8 cellular contexts compared by ENCODE assay signal in the genomic region with DNA sequence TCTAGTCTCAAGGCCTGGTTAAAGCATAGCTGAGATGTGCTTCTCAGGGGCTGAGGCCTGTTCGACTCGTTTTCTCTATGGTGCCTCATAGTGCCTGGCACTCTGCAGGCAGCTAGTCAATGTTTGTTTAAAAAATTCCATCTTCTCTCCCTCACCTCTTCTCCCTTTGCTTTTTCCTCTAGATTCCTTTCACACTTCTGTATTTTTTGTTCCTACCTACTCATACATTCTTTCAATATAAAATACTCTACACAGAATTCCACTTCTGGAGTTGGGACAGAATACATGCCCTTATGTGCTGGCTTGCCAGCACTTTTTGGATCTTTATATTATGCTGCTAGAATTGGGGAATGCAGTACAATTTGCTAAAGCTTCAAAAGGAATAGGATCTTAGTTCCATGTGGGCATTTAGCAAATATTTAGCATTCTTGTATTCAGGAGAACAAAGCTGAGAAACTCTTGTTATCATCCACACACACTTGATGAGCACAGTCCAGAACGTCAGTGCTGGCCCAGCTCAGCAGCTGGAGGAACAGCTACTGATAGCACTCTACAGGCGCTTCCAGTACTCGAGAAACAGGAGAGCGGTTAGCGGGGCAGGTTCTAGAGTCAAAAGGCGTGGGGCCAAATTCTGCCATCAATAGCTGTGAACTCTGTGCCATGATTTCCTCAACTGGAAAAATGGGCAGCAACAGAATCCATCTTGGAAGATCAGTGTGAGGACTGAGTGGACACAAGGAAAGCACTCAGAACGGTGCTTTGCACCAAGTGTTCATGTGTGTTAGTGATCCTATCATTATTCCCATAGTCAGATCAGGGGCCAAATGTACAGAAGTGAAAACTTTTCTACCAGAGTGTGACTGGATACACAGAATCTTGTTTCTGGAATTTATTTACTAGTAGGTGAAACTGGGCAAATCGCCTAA. TPM values are rescaled to one million over a fixed set of nuclear protein-coding genes. Genes with fewer than 3 reads are reported as not detected.
DNase-seq lines count a peak whose midpoint lies in the region; ATAC-seq lines count a peak whose summit lies in the region.

No MANE protein-coding gene starts in this region.

- H3K4me3 ChIP-seq in HUES48 (ENCODE audit: low read depth, low read length) (no peak overlapping the region), H7 (ENCODE audit: insufficient read depth, low read depth, low read length) (no peak overlapping the region)

- H3K27ac ChIP-seq in HUES48 (ENCODE audit: low read depth, low read length) = peak overlapping the region; percentile 77

- intact Hi-C loops in left ventricle myocardium superior (cut with micrococcal nuclease) = no loop called here

- H3K36me3 Mint-ChIP-seq in activated naive CD8-positive, alpha-beta T cell = peaks cover 12% of the 10 kb centered on the region

- ATAC-seq in left ventricle myocardium superior (peak; percentile 10), GM18868 (IDR thresholded peaks at IDR 0.05; ENCODE audit: unreplicated experiment) (no peak), HG03565 (IDR thresholded peaks at IDR 0.05; ENCODE audit: unreplicated experiment) (no peak), HG02885 (IDR thresholded peaks at IDR 0.05; ENCODE audit: poor library complexity, unreplicated experiment) (no peak)
- ATAC-seq in stimulated activated naive CD8-positive, alpha-beta T cell treated with anti-CD3 and anti-CD28 coated beads, Interleukin-15, amount 100 ng/mL, for 72 hours = no peak

- no peaks in the 10 kb centered on the region for H3K9me3 Mint-ChIP-seq in activated naive CD8-positive, alpha-beta T cell (ENCODE audit: low read depth)
- H3K9me3 Mint-ChIP-seq in stimulated activated naive CD8-positive, alpha-beta T cell treated with anti-CD3 and anti-CD28 coated beads, Interleukin-15, amount 100 ng/mL, for 72 hours = no peaks in the 10 kb centered on the region

- no peaks in the 10 kb centered on the region for H3K27me3 Mint-ChIP-seq in activated naive CD8-positive, alpha-beta T cell
- H3K27me3 Mint-ChIP-seq in stimulated activated naive CD8-positive, alpha-beta T cell treated with anti-CD3 and anti-CD28 coated beads, Interleukin-15, amount 100 ng/mL, for 72 hours = no peaks in the 10 kb centered on the region

- peak; percentile 55 for DNase-seq in left ventricle myocardium superior
- DNase-seq in stimulated activated naive CD8-positive, alpha-beta T cell treated with anti-CD3 and anti-CD28 coated beads, Interleukin-15, amount 100 ng/mL, for 72 hours = no peak
- DNase-seq in H7 = no peak

- peaks cover 61% of the 10 kb centered on the region for H3K4me1 Mint-ChIP-seq in activated naive CD8-positive, alpha-beta T cell (ENCODE audit: low read depth)
- peaks cover 63% of the 10 kb centered on the region for H3K4me1 Mint-ChIP-seq in stimulated activated naive CD8-positive, alpha-beta T cell treated with anti-CD3 and anti-CD28 coated beads, Interleukin-15, amount 100 ng/mL, for 72 hours

- H3K9ac ChIP-seq in HUES48 (ENCODE audit: low read depth, low read length) = no peak overlapping the region

- H3K27ac Mint-ChIP-seq in activated naive CD8-positive, alpha-beta T cell = peak overlapping the region; percentile 90
- peak overlapping the region; percentile 66 to 93 for H3K27ac Mint-ChIP-seq in stimulated activated naive CD8-positive, alpha-beta T cell treated with anti-CD3 and anti-CD28 coated beads, Interleukin-15, amount 100 ng/mL, for 72 hours

- H3K4me3 Mint-ChIP-seq in activated naive CD8-positive, alpha-beta T cell = peak overlapping the region; percentile 94
- H3K4me3 Mint-ChIP-seq in stimulated activated naive CD8-positive, alpha-beta T cell treated with anti-CD3 and anti-CD28 coated beads, Interleukin-15, amount 100 ng/mL, for 72 hours = peak overlapping the region; percentile 91 to 98

- peaks cover 16% of the 10 kb centered on the region for H3K4me1 ChIP-seq in HUES48 (ENCODE audit: control insufficient read depth, insufficient read depth, low read length)

- H3K27me3 ChIP-seq in HUES48 (ENCODE audit: control insufficient read depth, insufficient read depth, low read length) (no peaks in the 10 kb centered on the region), H7 (ENCODE audit: control insufficient read depth, insufficient read depth, low read length) (no peaks in the 10 kb centered on the region)

- H3K9me3 ChIP-seq in HUES48 (ENCODE audit: control insufficient read depth, insufficient read depth, low read length) = no peaks in the 10 kb centered on the region

- H3K36me3 ChIP-seq in HUES48 (ENCODE audit: control insufficient read depth, insufficient read depth, low read length) = peaks cover 17% of the 10 kb centered on the region; the same call in 1 of the 2 replicates
- H3K36me3 ChIP-seq in H7 (replicated peaks; ENCODE audit: control insufficient read depth, insufficient read depth, low read length) = 0 out of 2 replicates have a peak, but pooled peaks cover 1% of the 10 kb centered on the region

RNA-seq across cellular contexts. Expression of a gene that starts 3.4 kb away (rescaled TPM):
- total RNA-seq in left ventricle myocardium superior = 17.8 TPM
- 33.8 and 34.2 TPM in 2 replicates for total RNA-seq in H7 (2014; rRNA removed; shearing (Covaris generic))

RNA-seq across cellular contexts. Expression of a gene that starts 8.4 kb away (rescaled TPM):
- total RNA-seq in left ventricle myocardium superior = 36.5 TPM
- total RNA-seq in H7 (2014; rRNA removed; shearing (Covaris generic)) = 71.4 and 92.1 TPM in 2 replicates

RNA-seq across cellular contexts. Expression of a gene that starts 15.6 kb away (rescaled TPM):
- 65.5 TPM for total RNA-seq in left ventricle myocardium superior
- total RNA-seq in H7 (2014; rRNA removed; shearing (Covaris generic)) = 70.8 and 79.3 TPM in 2 replicates

RNA-seq across cellular contexts. Expression of a gene that starts 40.9 kb away (rescaled TPM):
- total RNA-seq in left ventricle myocardium superior = 32.6 TPM
- 13.3 and 21.1 TPM in 2 replicates for total RNA-seq in H7 (2014; rRNA removed; shearing (Covaris generic))

RNA-seq across cellular contexts. Expression of a gene that starts 41.1 kb away (rescaled TPM):
- 0.20 TPM for total RNA-seq in left ventricle myocardium superior
- 1.2 and 3.8 TPM in 2 replicates for total RNA-seq in H7 (2014; rRNA removed; shearing (Covaris generic))
